ENCODE assay signal across 8 cellular contexts in genomic region chr13:92074658-92075057, GRCh38.
DNase-seq lines count a peak whose midpoint lies in the region; ATAC-seq, FAIRE-seq and TF ChIP-seq lines count a peak whose summit lies in the region.

No MANE protein-coding gene starts in this region.

- DNase-seq in NCI-H1694 treated with DMSO at 0.1 percent for 48 hours (lab: John Stamatoyannopoulos, UW) = peak; percentile 17
- peak; percentile 14 to 35 (median 17) for DNase-seq in body of pancreas
- DNase-seq in aorta = no peak
- DNase-seq in GM12892 (ENCODE audit: insufficient read length) = no peak

- WGBS in body of pancreas, 2 donors = 22% methylated on average over 4 of the region's 4 CpGs
- WGBS in aorta, 2 donors = 58 to 59% methylated on average over 4 of the region's 4 CpGs

- peak; percentile 75 for ATAC-seq in GM18868 (IDR thresholded peaks at IDR 0.05; ENCODE audit: unreplicated experiment)
- ATAC-seq in body of pancreas = no peak
- ATAC-seq in GM18873 (IDR thresholded peaks at IDR 0.05; ENCODE audit: low FRiP score, unreplicated experiment) = no peak
- no peak for ATAC-seq in aorta (ENCODE audit: low FRiP score)
- ATAC-seq in GM21529 (IDR thresholded peaks at IDR 0.05; ENCODE audit: unreplicated experiment) = no peak

- TF ChIP-seq POLR2A in body of pancreas (IDR thresholded peaks at IDR 0.05) (no peak), GM12892 (IDR thresholded peaks at IDR 0.05; ENCODE audit: low read depth, low read length) (no peak)

- H3K9me2 ChIP-seq in neural cell (ENCODE audit: insufficient read depth, low read length) = no peaks in the 10 kb centered on the region

- H3K36me3 ChIP-seq in body of pancreas (replicated peaks in 1 of 2; ENCODE audit: insufficient read depth in 1 of 2, low read depth in 2 of 2) (no peaks in the 10 kb centered on the region), neural cell (ENCODE audit: insufficient read depth, low read length) (no peaks in the 10 kb centered on the region), aorta (ENCODE audit: control insufficient read depth in 1 of 2, insufficient read depth in 2 of 2, low read length in 1 of 2) (no peaks in the 10 kb centered on the region)

- H3K4me2 ChIP-seq in neural cell (ENCODE audit: low read length) = no peak overlapping the region

- H3K9ac ChIP-seq in neural cell (ENCODE audit: low read length) = no peak overlapping the region

- H3K4me1 ChIP-seq in body of pancreas (no peaks in the 10 kb centered on the region), aorta (ENCODE audit: control insufficient read depth in 1 of 2, insufficient read depth in 2 of 2, low read length in 2 of 2) (no peaks in the 10 kb centered on the region)

- H3F3A ChIP-seq in neural cell (ENCODE audit: insufficient read depth, low read length, poor library complexity, severe bottlenecking) = no peaks in the 10 kb centered on the region

- TF ChIP-seq EP300 in neural cell (conservative IDR thresholded peaks at IDR 0.05; ENCODE audit: poor library complexity, severe bottlenecking) = no peak

- no peak for FAIRE-seq in GM12892 (lab: Jason Lieb, UNC)

- H3K4me3 ChIP-seq in body of pancreas (no peak overlapping the region), neural cell (ENCODE audit: low read length) (no peak overlapping the region), aorta (ENCODE audit: low read length in 2 of 2) (no peak overlapping the region)

- no peak overlapping the region for H2AFZ ChIP-seq in neural cell (ENCODE audit: low read depth, low read length)

- intact Hi-C loops in body of pancreas (cut with DNase I) (no loop called here), aorta (cut with DNase I) (no loop called here)

- H4K20me1 ChIP-seq in neural cell (ENCODE audit: insufficient read depth) = no peaks in the 10 kb centered on the region

- H3K27ac ChIP-seq in body of pancreas (no peak overlapping the region), neural cell (ENCODE audit: low read length) (no peak overlapping the region), aorta (ENCODE audit: low read depth in 1 of 2, low read length in 2 of 2) (no peak overlapping the region)

- peak in 5 of 7 experiments; percentile 10 to 48 (median 27) for TF ChIP-seq CTCF in body of pancreas (IDR thresholded peaks at IDR 0.05)
- peak; percentile 33 for TF ChIP-seq CTCF in neural cell (IDR thresholded peaks at IDR 0.05; ENCODE audit: poor library complexity, severe bottlenecking)

- no peaks in the 10 kb centered on the region for H3K27me3 ChIP-seq in body of pancreas
- no peaks in the 10 kb centered on the region for H3K27me3 ChIP-seq in neural cell (ENCODE audit: insufficient read depth, low read depth, low read length)
- no peaks in the 10 kb centered on the region for H3K27me3 ChIP-seq in aorta (ENCODE audit: control insufficient read depth in 1 of 2, insufficient read depth in 2 of 2, low read length in 1 of 2)

- H3K9me3 ChIP-seq in body of pancreas (no peaks in the 10 kb centered on the region), neural cell (ENCODE audit: low read length) (no peaks in the 10 kb centered on the region), aorta (ENCODE audit: control insufficient read depth, low read length) (no peaks in the 10 kb centered on the region)

- TF ChIP-seq RAD21 in neural cell (conservative IDR thresholded peaks at IDR 0.05) = no peak

- H3K79me2 ChIP-seq in neural cell (replicated peaks; ENCODE audit: insufficient read depth, low read length) = no peaks in the 10 kb centered on the region

TF ChIP-seq in neural cell, 6 proteins besides CTCF, POLR2A, EP300 and RAD21:
- TF ChIP-seq TAF1 (IDR thresholded peaks at IDR 0.05; ENCODE audit: low read depth) (no peak), SMC3 (conservative IDR thresholded peaks at IDR 0.05; ENCODE audit: poor library complexity) (peak; percentile 52), POLR2AphosphoS5 (IDR thresholded peaks at IDR 0.05) (no peak)

Comparison
In these comparisons a context has a peak if more than half of its experiments do, and no peak if none do; other contexts are left out.
1. DNase-seq: peak in NCI-H1694 treated with DMSO at 0.1 percent for 48 hours (single experiment) and body of pancreas (4 of 4); none in aorta (0 of 2) and GM12892 (single experiment).